2 cellular contexts compared by ENCODE assay signal in the genomic region with DNA sequence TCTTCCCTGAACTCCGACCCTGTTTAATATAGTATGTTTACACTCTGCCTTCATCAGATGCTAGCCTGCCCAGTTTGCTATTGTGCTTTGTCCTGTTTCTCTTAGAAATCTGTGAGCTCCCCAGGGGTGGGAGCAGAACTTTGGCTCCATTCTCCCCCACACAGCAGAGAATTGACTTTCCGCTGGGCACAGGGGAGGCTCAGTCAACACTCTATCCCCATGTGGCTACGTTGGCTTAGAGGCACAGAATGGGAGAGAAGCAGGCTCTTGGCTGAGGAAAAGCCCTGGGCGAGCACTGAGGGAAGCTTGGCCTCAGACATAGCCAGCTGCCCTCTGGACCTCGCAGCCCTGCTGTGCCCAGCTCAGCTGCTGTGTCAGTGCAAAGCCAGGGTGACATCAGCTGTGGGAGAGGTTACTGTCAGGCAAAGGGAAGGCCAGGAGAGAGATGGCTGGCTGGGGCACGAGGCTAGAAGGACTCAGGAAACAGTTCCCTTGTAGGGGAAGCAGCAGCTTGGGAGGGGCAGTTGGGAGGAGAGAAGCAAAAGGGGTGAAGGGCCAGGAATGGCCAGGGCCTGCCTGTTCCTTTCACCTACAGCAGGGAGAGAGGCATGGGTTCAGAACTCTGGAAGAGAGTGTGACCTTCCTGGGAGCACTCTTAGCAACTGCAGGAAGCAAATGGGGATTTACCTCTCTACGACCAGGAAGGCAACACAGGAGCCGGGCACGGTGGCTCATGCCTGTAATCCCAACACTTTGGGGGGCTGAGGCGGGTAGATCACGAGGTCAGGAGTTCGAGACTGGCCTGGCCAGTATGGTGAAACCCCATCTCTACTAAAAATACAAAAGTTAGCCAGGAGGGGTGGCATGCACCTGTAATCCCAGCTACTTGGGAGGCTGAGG.
TF ChIP-seq lines count a peak whose summit lies in the region.

No MANE protein-coding gene starts in this region.

TF ChIP-seq in K562, 482 proteins besides CTCF, POLR2A, EP300 and RAD21:
- TF ChIP-seq SAFB (IDR thresholded peaks at IDR 0.05; ENCODE audit: borderline replicate concordance, low read depth, low read length) (no peak), MECOM (CRISPR knock-in tag; IDR thresholded peaks at IDR 0.05) (no peak), TAF1 (IDR thresholded peaks at IDR 0.05; ENCODE audit: control insufficient read depth, extremely low read depth, insufficient read depth, low read length, severe bottlenecking) (no peak), ZNF23 (CRISPR knock-in tag; IDR thresholded peaks at IDR 0.05) (no peak)
- TF ChIP-seq, protein P1, sequence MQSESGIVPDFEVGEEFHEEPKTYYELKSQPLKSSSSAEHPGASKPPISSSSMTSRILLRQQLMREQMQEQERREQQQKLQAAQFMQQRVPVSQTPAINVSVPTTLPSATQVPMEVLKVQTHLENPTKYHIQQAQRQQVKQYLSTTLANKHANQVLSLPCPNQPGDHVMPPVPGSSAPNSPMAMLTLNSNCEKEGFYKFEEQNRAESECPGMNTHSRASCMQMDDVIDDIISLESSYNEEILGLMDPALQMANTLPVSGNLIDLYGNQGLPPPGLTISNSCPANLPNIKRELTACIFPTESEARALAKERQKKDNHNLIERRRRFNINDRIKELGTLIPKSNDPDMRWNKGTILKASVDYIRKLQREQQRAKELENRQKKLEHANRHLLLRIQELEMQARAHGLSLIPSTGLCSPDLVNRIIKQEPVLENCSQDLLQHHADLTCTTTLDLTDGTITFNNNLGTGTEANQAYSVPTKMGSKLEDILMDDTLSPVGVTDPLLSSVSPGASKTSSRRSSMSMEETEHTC (IDR thresholded peaks at IDR 0.05): no peak
- TF ChIP-seq, protein P2, sequence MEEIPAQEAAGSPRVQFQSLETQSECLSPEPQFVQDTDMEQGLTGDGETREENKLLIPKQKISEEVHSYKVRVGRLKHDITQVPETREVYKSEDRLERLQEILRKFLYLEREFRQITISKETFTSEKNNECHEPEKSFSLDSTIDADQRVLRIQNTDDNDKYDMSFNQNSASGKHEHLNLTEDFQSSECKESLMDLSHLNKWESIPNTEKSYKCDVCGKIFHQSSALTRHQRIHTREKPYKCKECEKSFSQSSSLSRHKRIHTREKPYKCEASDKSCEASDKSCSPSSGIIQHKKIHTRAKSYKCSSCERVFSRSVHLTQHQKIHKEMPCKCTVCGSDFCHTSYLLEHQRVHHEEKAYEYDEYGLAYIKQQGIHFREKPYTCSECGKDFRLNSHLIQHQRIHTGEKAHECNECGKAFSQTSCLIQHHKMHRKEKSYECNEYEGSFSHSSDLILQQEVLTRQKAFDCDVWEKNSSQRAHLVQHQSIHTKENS (CRISPR knock-in tag; IDR thresholded peaks at IDR 0.05): no peak

TF ChIP-seq in liver, 16 proteins besides CTCF, POLR2A, EP300 and RAD21:
- TF ChIP-seq HNF4A (conservative IDR thresholded peaks at IDR 0.05) (peak; percentile 90 to 92), HNF4G (IDR thresholded peaks at IDR 0.05) (peak; percentile 69), TAF1 (conservative IDR thresholded peaks at IDR 0.05) (peak; percentile 28), JUND (IDR thresholded peaks at IDR 0.05) (peak; percentile 92 to 95), EGR1 (IDR thresholded peaks at IDR 0.05; ENCODE audit: low read depth in 2 of 2) (no peak), FOXA2 (IDR thresholded peaks at IDR 0.05) (peak; percentile 49), SP1 (IDR thresholded peaks at IDR 0.05) (peak; percentile 99), YY1 (IDR thresholded peaks at IDR 0.05) (peak; percentile 85), NR2F2 (IDR thresholded peaks at IDR 0.05) (peak; percentile 57), RXRA (IDR thresholded peaks at IDR 0.05) (peak; percentile 98), GABPA (IDR thresholded peaks at IDR 0.05 in 1 of 2, conservative IDR thresholded peaks at IDR 0.05 in 1 of 2) (peak in 1 of 2 donors; percentile 44), FOXA1 (IDR thresholded peaks at IDR 0.05) (peak; percentile 75)
- TF ChIP-seq, protein P3, sequence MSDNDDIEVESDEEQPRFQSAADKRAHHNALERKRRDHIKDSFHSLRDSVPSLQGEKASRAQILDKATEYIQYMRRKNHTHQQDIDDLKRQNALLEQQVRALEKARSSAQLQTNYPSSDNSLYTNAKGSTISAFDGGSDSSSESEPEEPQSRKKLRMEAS (IDR thresholded peaks at IDR 0.05): peak; percentile 91
- TF ChIP-seq, protein P4, sequence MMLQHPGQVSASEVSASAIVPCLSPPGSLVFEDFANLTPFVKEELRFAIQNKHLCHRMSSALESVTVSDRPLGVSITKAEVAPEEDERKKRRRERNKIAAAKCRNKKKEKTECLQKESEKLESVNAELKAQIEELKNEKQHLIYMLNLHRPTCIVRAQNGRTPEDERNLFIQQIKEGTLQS (IDR thresholded peaks at IDR 0.05): peak; percentile 83
- TF ChIP-seq, protein P5, sequence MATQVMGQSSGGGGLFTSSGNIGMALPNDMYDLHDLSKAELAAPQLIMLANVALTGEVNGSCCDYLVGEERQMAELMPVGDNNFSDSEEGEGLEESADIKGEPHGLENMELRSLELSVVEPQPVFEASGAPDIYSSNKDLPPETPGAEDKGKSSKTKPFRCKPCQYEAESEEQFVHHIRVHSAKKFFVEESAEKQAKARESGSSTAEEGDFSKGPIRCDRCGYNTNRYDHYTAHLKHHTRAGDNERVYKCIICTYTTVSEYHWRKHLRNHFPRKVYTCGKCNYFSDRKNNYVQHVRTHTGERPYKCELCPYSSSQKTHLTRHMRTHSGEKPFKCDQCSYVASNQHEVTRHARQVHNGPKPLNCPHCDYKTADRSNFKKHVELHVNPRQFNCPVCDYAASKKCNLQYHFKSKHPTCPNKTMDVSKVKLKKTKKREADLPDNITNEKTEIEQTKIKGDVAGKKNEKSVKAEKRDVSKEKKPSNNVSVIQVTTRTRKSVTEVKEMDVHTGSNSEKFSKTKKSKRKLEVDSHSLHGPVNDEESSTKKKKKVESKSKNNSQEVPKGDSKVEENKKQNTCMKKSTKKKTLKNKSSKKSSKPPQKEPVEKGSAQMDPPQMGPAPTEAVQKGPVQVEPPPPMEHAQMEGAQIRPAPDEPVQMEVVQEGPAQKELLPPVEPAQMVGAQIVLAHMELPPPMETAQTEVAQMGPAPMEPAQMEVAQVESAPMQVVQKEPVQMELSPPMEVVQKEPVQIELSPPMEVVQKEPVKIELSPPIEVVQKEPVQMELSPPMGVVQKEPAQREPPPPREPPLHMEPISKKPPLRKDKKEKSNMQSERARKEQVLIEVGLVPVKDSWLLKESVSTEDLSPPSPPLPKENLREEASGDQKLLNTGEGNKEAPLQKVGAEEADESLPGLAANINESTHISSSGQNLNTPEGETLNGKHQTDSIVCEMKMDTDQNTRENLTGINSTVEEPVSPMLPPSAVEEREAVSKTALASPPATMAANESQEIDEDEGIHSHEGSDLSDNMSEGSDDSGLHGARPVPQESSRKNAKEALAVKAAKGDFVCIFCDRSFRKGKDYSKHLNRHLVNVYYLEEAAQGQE (IDR thresholded peaks at IDR 0.05): peak; percentile 78
- TF ChIP-seq, protein P6, sequence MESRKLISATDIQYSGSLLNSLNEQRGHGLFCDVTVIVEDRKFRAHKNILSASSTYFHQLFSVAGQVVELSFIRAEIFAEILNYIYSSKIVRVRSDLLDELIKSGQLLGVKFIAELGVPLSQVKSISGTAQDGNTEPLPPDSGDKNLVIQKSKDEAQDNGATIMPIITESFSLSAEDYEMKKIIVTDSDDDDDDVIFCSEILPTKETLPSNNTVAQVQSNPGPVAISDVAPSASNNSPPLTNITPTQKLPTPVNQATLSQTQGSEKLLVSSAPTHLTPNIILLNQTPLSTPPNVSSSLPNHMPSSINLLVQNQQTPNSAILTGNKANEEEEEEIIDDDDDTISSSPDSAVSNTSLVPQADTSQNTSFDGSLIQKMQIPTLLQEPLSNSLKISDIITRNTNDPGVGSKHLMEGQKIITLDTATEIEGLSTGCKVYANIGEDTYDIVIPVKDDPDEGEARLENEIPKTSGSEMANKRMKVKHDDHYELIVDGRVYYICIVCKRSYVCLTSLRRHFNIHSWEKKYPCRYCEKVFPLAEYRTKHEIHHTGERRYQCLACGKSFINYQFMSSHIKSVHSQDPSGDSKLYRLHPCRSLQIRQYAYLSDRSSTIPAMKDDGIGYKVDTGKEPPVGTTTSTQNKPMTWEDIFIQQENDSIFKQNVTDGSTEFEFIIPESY (IDR thresholded peaks at IDR 0.05): peak; percentile 67
